ENCODE assay signal across 24 cellular contexts in genomic region chr20:38184098-38184497, GRCh38. TPM values are rescaled to one million over a fixed set of nuclear protein-coding genes. Genes with fewer than 3 reads are reported as not detected.
DNase-seq lines count a peak whose midpoint lies in the region; ATAC-seq, FAIRE-seq and TF ChIP-seq lines count a peak whose summit lies in the region.
"Had no signal": no experiment of that assay in that cellular context is flagged by ENCODE, and none has a peak within 500 bp of the region (broad histone marks: within the 10 kb centered on the region; RNA-seq: fewer than 3 reads in every experiment).

No MANE protein-coding gene starts in this region.

- H4K20me1 ChIP-seq in HCT116 (ENCODE audit: insufficient read depth) (no peaks in the 10 kb centered on the region), neural cell (ENCODE audit: insufficient read depth) (no peaks in the 10 kb centered on the region)

- BruUV-seq in HCT116 (replicated peaks; lab: Mats Ljungman, UMichigan) = no TSS peak

- H3K9me2 ChIP-seq in HCT116 (ENCODE audit: insufficient read depth) = no peaks in the 10 kb centered on the region
- no peaks in the 10 kb centered on the region for H3K9me2 ChIP-seq in neural cell (ENCODE audit: insufficient read depth, low read length)

- H3K27ac ChIP-seq in HCT116 (ENCODE audit: low read depth, low read length) (no peak overlapping the region), neural cell (ENCODE audit: low read length) (no peak overlapping the region)
- H3K27ac ChIP-seq: brain microvascular endothelial cell, gastrocnemius medialis, parathyroid adenoma, thoracic aorta had no signal

- H3K79me2 ChIP-seq in HCT116 (ENCODE audit: insufficient read depth, low read length) = no peaks in the 10 kb centered on the region
- no peaks in the 10 kb centered on the region for H3K79me2 ChIP-seq in neural cell (replicated peaks; ENCODE audit: insufficient read depth, low read length)
- H3K79me2 ChIP-seq: parathyroid adenoma had no signal

- TF ChIP-seq RAD21 in HCT116 (IDR thresholded peaks at IDR 0.05; ENCODE audit: low read depth) (no peak), neural cell (conservative IDR thresholded peaks at IDR 0.05) (no peak)

- H3K4me1 ChIP-seq in HCT116 (ENCODE audit: control insufficient read depth in 1 of 2, insufficient read depth in 2 of 2, low read length in 2 of 2) = peaks cover 17 to 59% of the 10 kb centered on the region in 2 experiments
- H3K4me1 ChIP-seq: gastrocnemius medialis, parathyroid adenoma had no signal

- peak overlapping the region; percentile 55 for H3K4me2 ChIP-seq in HCT116 (ENCODE audit: low read length)
- H3K4me2 ChIP-seq in neural cell (ENCODE audit: low read length) = no peak overlapping the region

- POLR2A ChIA-PET in HCT116 (lab: Charles Lee) = no interaction called here

- RAD21 ChIA-PET in HCT116 (lab: Charles Lee; ENCODE audit: low non-redundant PET in 1 of 2, low total read pairs in 2 of 2, uncharacterized antibody in 2 of 2, unreplicated experiment in 2 of 2) = no interaction called here

- intact Hi-C loops in HCT116 (cut with micrococcal nuclease) = no loop called here

- no peak for TF ChIP-seq POLR2A in HCT116 (IDR thresholded peaks at IDR 0.05; ENCODE audit: borderline replicate concordance, extremely low read depth, insufficient read depth, insufficient read length)

- H3K4me3 ChIP-seq in HCT116 (replicated peaks in 1 of 2; ENCODE audit: low read depth in 1 of 2, low read length in 2 of 2) (0 out of 4 replicates have a peak overlapping the region, but pooled peaks of 1 of the 2 experiments have one; percentile 1), epithelial cell of esophagus (ENCODE audit: low read length) (no peak overlapping the region), neural cell (ENCODE audit: low read length) (no peak overlapping the region)
- H3K4me3 ChIP-seq: gastrocnemius medialis, thoracic aorta had no signal

- no peaks in the 10 kb centered on the region for H3F3A ChIP-seq in neural cell (ENCODE audit: insufficient read depth, low read length, poor library complexity, severe bottlenecking)

- peak; percentile 98 for FAIRE-seq in RCC 7860 (lab: Jason Lieb, UNC)
- FAIRE-seq: kidney had no signal

- H3K9ac ChIP-seq in HCT116 (ENCODE audit: low read length) = no peak overlapping the region
- no peak overlapping the region for H3K9ac ChIP-seq in neural cell (ENCODE audit: low read length)
- H3K9ac ChIP-seq: parathyroid adenoma had no signal

- DNase-seq in HCT116 (ENCODE audit: low read depth, low spot score) = no peak
- DNase-seq in RCC 7860 (ENCODE audit: low spot score) = peak; percentile 100
- peak; percentile 94 for DNase-seq in epithelial cell of esophagus (ENCODE audit: low read depth)
- DNase-seq in RKO (ENCODE audit: low spot score) = no peak
- DNase-seq in activated naive CD4-positive, alpha-beta T cell treated with anti-CD3 and anti-CD28 coated beads, Interleukin-2, amount 50 U/mL, for 16 hours = no peak
- no peak for DNase-seq in GDM1 (lab: John Stamatoyannopoulos, UW)
- DNase-seq in midbrain (lab: John Stamatoyannopoulos, UW) = no peak
- DNase-seq: activated CD4-positive, alpha-beta T cell treated with anti-CD3 and anti-CD28 coated beads, Interleukin-2, amount 10 ng/mL, durations not matched to agents 24 days and 14 days; activated naive CD8-positive, alpha-beta T cell treated with anti-CD3 and anti-CD28 coated beads, Interleukin-2, amount 10 ng/mL, durations not matched to agents 7 days and 5 days; brain microvascular endothelial cell; CD4-positive, CD25-positive, alpha-beta regulatory T cell; erythroblast; gastrocnemius medialis; kidney; naive B cell; NCI-H1105 treated with DMSO at 0.1 percent for 48 hours; NCI-H2107; NCI-H510A treated with DMSO at 0.1 percent for 48 hours; Right ventricle myocardium superior; stimulated activated naive B cell treated with anti-CD40 and anti-IgM and Interleukin-4, amounts not matched to agents 10 μg/mL and 1 μg/mL and 100 μg/mL, for 72 hours had no signal

- TF ChIP-seq EP300 in neural cell (conservative IDR thresholded peaks at IDR 0.05; ENCODE audit: poor library complexity, severe bottlenecking) = peak; percentile 55

- peak; percentile 64 for ATAC-seq in HCT116
- ATAC-seq: gastrocnemius medialis; stimulated activated naive B cell treated with anti-CD40 and anti-IgM and Interleukin-4, amounts not matched to agents 10 μg/mL and 1 μg/mL and 100 μg/mL, for 72 hours had no signal

- CTCF ChIA-PET in HCT116 (lab: Charles Lee) = no interaction called here

- H2AFZ ChIP-seq in HCT116 (ENCODE audit: low read depth, low read length, poor library complexity, severe bottlenecking) (peak overlapping the region; percentile 49), neural cell (ENCODE audit: low read depth, low read length) (no peak overlapping the region)
- H2AFZ ChIP-seq: parathyroid adenoma had no signal

- no peaks in the 10 kb centered on the region for H3K27me3 ChIP-seq in HCT116 (ENCODE audit: insufficient read depth, low read length)
- H3K27me3 ChIP-seq in neural cell (ENCODE audit: insufficient read depth, low read depth, low read length) = no peaks in the 10 kb centered on the region
- H3K27me3 ChIP-seq: brain microvascular endothelial cell, gastrocnemius medialis had no signal

- TF ChIP-seq CTCF in HCT116 (IDR thresholded peaks at IDR 0.05 in 2 of 3, conservative IDR thresholded peaks at IDR 0.05 in 1 of 3; ENCODE audit: borderline replicate concordance in 1 of 3, insufficient read depth in 1 of 3, low read depth in 2 of 3, low read length in 2 of 3) (no peak), epithelial cell of esophagus (IDR thresholded peaks at IDR 0.05; ENCODE audit: insufficient read depth, low read depth, low read length, missing control alignments) (peak; percentile 8), neural cell (IDR thresholded peaks at IDR 0.05; ENCODE audit: poor library complexity, severe bottlenecking) (no peak)

- H3K9me3 ChIP-seq in HCT116 (ENCODE audit: control insufficient read depth in 1 of 2, insufficient read depth in 1 of 2, low read depth in 1 of 2, low read length in 2 of 2) (no peaks in the 10 kb centered on the region), neural cell (ENCODE audit: low read length) (no peaks in the 10 kb centered on the region)
- H3K9me3 ChIP-seq: gastrocnemius medialis, thoracic aorta had no signal

- H3K36me3 ChIP-seq in HCT116 (ENCODE audit: control insufficient read depth in 1 of 2, insufficient read depth in 2 of 2, low read length in 2 of 2) (no peaks in the 10 kb centered on the region), neural cell (ENCODE audit: insufficient read depth, low read length) (no peaks in the 10 kb centered on the region)
- H3K36me3 ChIP-seq: brain microvascular endothelial cell, gastrocnemius medialis, thoracic aorta had no signal

TF ChIP-seq in HCT116, 20 proteins besides CTCF, POLR2A, EP300 and RAD21:
- TF ChIP-seq SP1 (IDR thresholded peaks at IDR 0.05; ENCODE audit: low read depth) (0 out of 2 replicates have a peak, but pooled peaks have one; percentile 26), MAX (IDR thresholded peaks at IDR 0.05) (peak; percentile 29; the same call in 1 of the 2 replicates), CBX3 (IDR thresholded peaks at IDR 0.05; ENCODE audit: low read depth) (no peak)

TF ChIP-seq in neural cell, 6 proteins besides CTCF, POLR2A, EP300 and RAD21:
- no peak for TF ChIP-seq POLR2AphosphoS5 (IDR thresholded peaks at IDR 0.05)
- no peak for TF ChIP-seq TAF1 (IDR thresholded peaks at IDR 0.05; ENCODE audit: low read depth)
- no peak for TF ChIP-seq REST (IDR thresholded peaks at IDR 0.05; ENCODE audit: borderline replicate concordance)
- TF ChIP-seq EZH2 (IDR thresholded peaks at IDR 0.05; ENCODE audit: borderline replicate concordance, insufficient read depth, low read length, poor library complexity, severe bottlenecking) = no peak
- no peak for TF ChIP-seq SMC3 (conservative IDR thresholded peaks at IDR 0.05; ENCODE audit: poor library complexity)
- TF ChIP-seq MXI1 (conservative IDR thresholded peaks at IDR 0.05; ENCODE audit: poor library complexity, severe bottlenecking) = no peak

RNA-seq across cellular contexts. Expression of gene TGM2, which starts 19.0 kb away (rescaled TPM):
- total RNA-seq in HCT116 (2021; ENCODE audit: unreplicated experiment) = 6.1 TPM
- 8.2 and 9.5 TPM in 2 replicates for polyA plus RNA-seq in HCT116 (2012)
- polyA plus RNA-seq in neural cell = not detected in 2 replicates
- polyA minus RNA-seq in neural cell = not detected in 2 replicates
- total RNA-seq: activated T-helper 2 cell treated with anti-CD3 and anti-CD28 coated beads, Interferon-gamma antibody, Interleukin-2, Interleukin-4, amounts not matched to agents 10 μg/mL and 5 μg/mL and 100 μg/mL, durations not matched to agents 14 hours and 24 hours and 36 hours; CD4-positive, CD25-positive, alpha-beta regulatory T cell had no signal

Comparison
In these comparisons a context has a peak if more than half of its experiments do, and no peak if none do; other contexts are left out.
1. DNase-seq: peak in RCC 7860 (single experiment) and epithelial cell of esophagus (single experiment); none in HCT116 (single experiment), RKO (single experiment), activated naive CD4-positive, alpha-beta T cell treated with anti-CD3 and anti-CD28 coated beads, Interleukin-2, amount 50 U/mL, for 16 hours (single experiment), GDM1 (single experiment) and midbrain (single experiment).